8 cellular contexts compared by ENCODE assay signal in genomic region chr3:66500575-66501482, GRCh38. TPM values are rescaled to one million over a fixed set of nuclear protein-coding genes. Genes with fewer than 3 reads are reported as not detected.
DNase-seq lines count a peak whose midpoint lies in the region; ATAC-seq and TF ChIP-seq lines count a peak whose summit lies in the region.

A gene with protein sequence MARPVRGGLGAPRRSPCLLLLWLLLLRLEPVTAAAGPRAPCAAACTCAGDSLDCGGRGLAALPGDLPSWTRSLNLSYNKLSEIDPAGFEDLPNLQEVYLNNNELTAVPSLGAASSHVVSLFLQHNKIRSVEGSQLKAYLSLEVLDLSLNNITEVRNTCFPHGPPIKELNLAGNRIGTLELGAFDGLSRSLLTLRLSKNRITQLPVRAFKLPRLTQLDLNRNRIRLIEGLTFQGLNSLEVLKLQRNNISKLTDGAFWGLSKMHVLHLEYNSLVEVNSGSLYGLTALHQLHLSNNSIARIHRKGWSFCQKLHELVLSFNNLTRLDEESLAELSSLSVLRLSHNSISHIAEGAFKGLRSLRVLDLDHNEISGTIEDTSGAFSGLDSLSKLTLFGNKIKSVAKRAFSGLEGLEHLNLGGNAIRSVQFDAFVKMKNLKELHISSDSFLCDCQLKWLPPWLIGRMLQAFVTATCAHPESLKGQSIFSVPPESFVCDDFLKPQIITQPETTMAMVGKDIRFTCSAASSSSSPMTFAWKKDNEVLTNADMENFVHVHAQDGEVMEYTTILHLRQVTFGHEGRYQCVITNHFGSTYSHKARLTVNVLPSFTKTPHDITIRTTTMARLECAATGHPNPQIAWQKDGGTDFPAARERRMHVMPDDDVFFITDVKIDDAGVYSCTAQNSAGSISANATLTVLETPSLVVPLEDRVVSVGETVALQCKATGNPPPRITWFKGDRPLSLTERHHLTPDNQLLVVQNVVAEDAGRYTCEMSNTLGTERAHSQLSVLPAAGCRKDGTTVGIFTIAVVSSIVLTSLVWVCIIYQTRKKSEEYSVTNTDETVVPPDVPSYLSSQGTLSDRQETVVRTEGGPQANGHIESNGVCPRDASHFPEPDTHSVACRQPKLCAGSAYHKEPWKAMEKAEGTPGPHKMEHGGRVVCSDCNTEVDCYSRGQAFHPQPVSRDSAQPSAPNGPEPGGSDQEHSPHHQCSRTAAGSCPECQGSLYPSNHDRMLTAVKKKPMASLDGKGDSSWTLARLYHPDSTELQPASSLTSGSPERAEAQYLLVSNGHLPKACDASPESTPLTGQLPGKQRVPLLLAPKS (minus strand): TSS chr3:66501022. CDS start chr3:66500407, 615 bp downstream.

- H3K4me1 ChIP-seq in ACC112 (ENCODE audit: control insufficient read depth, insufficient read depth, low read length, unreplicated experiment) (peaks cover 3% of the 10 kb centered on the region), spleen (peaks cover 13 to 58% (median 25%) of the 10 kb centered on the region in 6 donors)

- no peaks in the 10 kb centered on the region for H3K9me3 ChIP-seq in spleen

- ATAC-seq in GM18873 (IDR thresholded peaks at IDR 0.05; ENCODE audit: low FRiP score, unreplicated experiment) (peak; percentile 95), HG03135 (IDR thresholded peaks at IDR 0.05; ENCODE audit: unreplicated experiment) (peak; percentile 98)

- TF ChIP-seq POLR2A in spleen (IDR thresholded peaks at IDR 0.05), result no peak

- peak within 1 kb of the TSS; percentile 84 for H2AFZ ChIP-seq in ACC112 (ENCODE audit: low read length, unreplicated experiment)

- peak; percentile 97 for DNase-seq in NCI-H2227 (lab: John Stamatoyannopoulos, UW; ENCODE audit: unreplicated experiment)
- DNase-seq in activated CD4-positive, CD25-positive, alpha-beta regulatory T cell (lab: John Stamatoyannopoulos, UW), result peak; percentile 97 to 99 (median 97)
- peak; percentile 73 to 100 (median 98) for DNase-seq in caudate nucleus (lab: John Stamatoyannopoulos, UW)
- peak; percentile 95 for DNase-seq in inferior parietal cortex (ENCODE audit: extremely low spot score)
- DNase-seq in spleen, result peak; percentile 100

- intact Hi-C loops in spleen (cut with DNase I; ENCODE audit: low total_unique reads), result no loop called here

- 0 to 3% (median 1%) methylated on average over 17 to 109 of the region's 109 CpGs for WGBS in spleen, 5 donors

- peaks cover 3% of the 10 kb centered on the region for H3K79me2 ChIP-seq in ACC112 (ENCODE audit: control insufficient read depth, insufficient read depth, low read length, unreplicated experiment)

- peak within 1 kb of the TSS; percentile 94 for H3K4me3 ChIP-seq in ACC112 (ENCODE audit: low read depth, low read length)
- peak within 1 kb of the TSS; percentile 81 to 99 (median 95) for H3K4me3 ChIP-seq in spleen

- peak in 10 of 11 experiments; percentile 20 to 88 (median 68) for TF ChIP-seq CTCF in spleen (IDR thresholded peaks at IDR 0.05 in 8 of 11, conservative IDR thresholded peaks at IDR 0.05 in 3 of 11)

- H3K27ac ChIP-seq in ACC112 (ENCODE audit: low read depth, low read length), result no peak within 1 kb of the TSS; the same call in 1 of the 2 replicates
- H3K27ac ChIP-seq in caudate nucleus (ENCODE audit: low read depth, low read length), result peak within 1 kb of the TSS; percentile 88
- peak within 1 kb of the TSS; percentile 57 to 87 (median 84) for H3K27ac ChIP-seq in spleen

- H3K36me3 ChIP-seq in ACC112 (ENCODE audit: insufficient read depth, low read length) (no peaks in the 10 kb centered on the region), spleen (no peaks in the 10 kb centered on the region)

- H3K27me3 ChIP-seq in ACC112 (ENCODE audit: insufficient read depth, low read length), result peaks cover 24% of the 10 kb centered on the region
- H3K27me3 ChIP-seq in spleen (replicated peaks in 1 of 7), result peaks cover 0 to 41% (median 4%) of the 10 kb centered on the region in 7 donors

RNA-seq across cellular contexts. Expression of the gene that starts here (rescaled TPM):
- total RNA-seq in spleen, result 10 to 100 TPM; 10.6 to 19.7 (median 12.4) TPM
- 10 to 100 TPM in 1 of 3 donors, 1 to 10 TPM in 2; 5.9 to 10.6 (median 8.6) TPM for polyA plus RNA-seq in spleen
